In the genomic region with DNA sequence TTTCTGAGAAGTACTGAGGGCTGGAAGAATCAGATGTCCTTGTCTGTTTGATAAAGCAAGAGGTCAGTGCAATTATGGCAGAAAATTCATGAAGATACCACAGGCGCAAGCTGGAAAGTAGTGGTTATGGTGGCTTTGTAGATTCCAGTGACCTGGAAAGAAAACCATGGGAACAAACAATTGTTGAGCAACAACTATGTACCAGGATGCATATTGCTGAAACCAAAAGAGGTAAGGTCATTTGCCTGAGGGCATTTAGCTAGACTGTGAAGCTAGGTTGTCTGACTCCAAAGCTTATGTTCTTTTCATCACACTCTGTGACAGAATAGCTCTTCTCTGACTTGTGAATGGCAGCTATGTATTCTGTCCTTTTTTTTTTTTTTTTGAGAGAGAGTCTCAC, we compare ENCODE assay signal across 24 cellular contexts.
"Had no signal": no experiment of that assay in that cellular context is flagged by ENCODE, and none has a peak within 500 bp of the region (broad histone marks: within the 10 kb centered on the region; RNA-seq: fewer than 3 reads in every experiment).

No MANE protein-coding gene starts in this region.

- H3K4me3 ChIP-seq: cardiac muscle cell, left lung had no signal

- H3K27ac ChIP-seq: cardiac muscle cell, foreskin keratinocyte, left lung had no signal

- ATAC-seq: activated CD4-positive, CD25-positive, alpha-beta regulatory T cell treated with anti-CD3 and anti-CD28 coated beads, Interleukin-2, amount 50 U/mL, for 24 hours; activated CD8-positive, alpha-beta T cell treated with anti-CD3 and anti-CD28 coated beads, Interleukin-2, amount 10 ng/mL, durations not matched to agents 7 days and 5 days; foreskin keratinocyte; left lung had no signal

- H3K27me3 ChIP-seq: cardiac muscle cell, foreskin keratinocyte, left lung had no signal

- H3K4me1 ChIP-seq: foreskin keratinocyte had no signal

- H3K36me3 ChIP-seq: cardiac muscle cell, left lung had no signal

- DNase-seq: activated CD4-positive, alpha-beta T cell treated with anti-CD3 and anti-CD28 coated beads, Interleukin-2, amount 10 ng/mL, durations not matched to agents 7 days and 5 days; activated CD8-positive, alpha-beta memory T cell treated with anti-CD3 and anti-CD28 coated beads, Interleukin-2, amount 50 U/mL, for 4 hours; activated CD8-positive, alpha-beta T cell treated with anti-CD3 and anti-CD28 coated beads, Interleukin-2, amount 10 ng/mL, durations not matched to agents 7 days and 5 days; activated effector memory CD4-positive, alpha-beta T cell treated with anti-CD3 and anti-CD28 coated beads, Interleukin-2, amount 50 U/mL, for 16 hours; activated naive CD4-positive, alpha-beta T cell treated with anti-CD3 and anti-CD28 coated beads, Interleukin-2, amount 50 U/mL, for 16 hours; activated T-cell treated with anti-CD3 and anti-CD28 coated beads, Interleukin-2, amount 50 U/mL, for 48 hours; dermis blood vessel endothelial cell; effector memory CD4-positive, alpha-beta T cell; foreskin keratinocyte; glutamatergic neuron; hippocampal formation; left lung; mammary epithelial cell; occipital lobe; posterior cingulate gyrus; retina; stimulated activated CD4-positive, alpha-beta T cell treated with anti-CD3 and anti-CD28 coated beads, Interleukin-12 subunit alpha, Interleukin-12 subunit beta, amount 100 ng/mL, for 4 hours; stimulated activated CD4-positive, alpha-beta T cell treated with anti-CD3 and anti-CD28 coated beads, Interleukin-1b, Interleukin-23, amount 100 ng/mL, for 48 hours; stimulated activated CD8-positive, alpha-beta memory T cell treated with anti-CD3 and anti-CD28 coated beads, Interleukin-4, amount 100 ng/mL, for 48 hours; stimulated activated naive CD4-positive, alpha-beta T cell; T-helper 1 cell; T-helper 9 cell had no signal
